ENCODE assay signal across 35 cellular contexts in genomic region chr10:51326174-51326573, GRCh38.
A peak's percentile ranks its signal among the peaks of the same experiment; 100 is the strongest.
DNase-seq lines count a peak whose midpoint lies in the region; ATAC-seq, FAIRE-seq and TF ChIP-seq lines count a peak whose summit lies in the region.
"Had no signal": no experiment of that assay in that cellular context is flagged by ENCODE, and none has a peak within 500 bp of the region (broad histone marks: within the 10 kb centered on the region; RNA-seq: fewer than 3 reads in every experiment).

No MANE protein-coding gene starts in this region.

- peaks cover 36% of the 10 kb centered on the region for H3K9me3 Mint-ChIP-seq in mesothelial cell of epicardium
- H3K9me3 Mint-ChIP-seq in activated CD4-positive, alpha-beta memory T cell treated with anti-CD3 and anti-CD28 coated beads, Interleukin-2, amount 10 ng/mL, durations not matched to agents 7 days and 5 days, result no peaks in the 10 kb centered on the region

- no peak for TF ChIP-seq RAD21 in SK-N-SH (IDR thresholded peaks at IDR 0.05; ENCODE audit: low read length)

- H3K9me2 ChIP-seq in SK-N-SH, result no peaks in the 10 kb centered on the region

- no peak for DNase-seq in SK-N-SH
- no peak for DNase-seq in mesothelial cell of epicardium (ENCODE audit: low spot score in 2 of 2, unreplicated experiment in 2 of 2)
- no peak for DNase-seq in activated CD4-positive, alpha-beta memory T cell treated with anti-CD3 and anti-CD28 coated beads, Interleukin-2, amount 10 ng/mL, durations not matched to agents 7 days and 5 days
- DNase-seq in effector CD8-positive, alpha-beta T cell (lab: John Stamatoyannopoulos, UW), result no peak
- DNase-seq in GM12891 (ENCODE audit: insufficient read length, low spot score), result no peak
- DNase-seq: 8988T; ACHN; AML-193; BE2C; C1 segment of cervical spinal cord; Caco-2; Calu3; CD4-positive, alpha-beta memory T cell; CD4-positive, alpha-beta T cell; CD4-positive, CD25-positive, alpha-beta regulatory T cell; CD8-positive, alpha-beta memory T cell; CD8-positive, alpha-beta T cell; COR-L47; DMS 273 treated with DMSO at 0.1 percent for 48 hours; DMS153; DMS53; DMS79; DMS79 treated with DMSO at 0.1 percent for 48 hours; DND-41; EL had no signal

- H3K27ac ChIP-seq in SK-N-SH (ENCODE audit: low read depth in 2 of 2, low read length in 1 of 2), result no peak overlapping the region
- H3K27ac ChIP-seq: 22Rv1; A549; BLaER1; BLaER1 treated with 17β-estradiol and CSF1 and Interleukin-3, amounts not matched to agents 10 nM and 100 nM; C4-2B had no signal

- no peak overlapping the region for H2AFZ ChIP-seq in SK-N-SH (ENCODE audit: low read depth)

- H3K9ac ChIP-seq in SK-N-SH, result no peak overlapping the region
- H3K9ac ChIP-seq: BLaER1; BLaER1 treated with 17β-estradiol and CSF1 and Interleukin-3, amounts not matched to agents 10 nM and 100 nM had no signal

- H3F3A ChIP-seq in SK-N-SH (replicated peaks; ENCODE audit: insufficient read depth), result no peaks in the 10 kb centered on the region

- no peak overlapping the region for H3K4me3 ChIP-seq in SK-N-SH (ENCODE audit: low read depth in 2 of 2, low read length in 1 of 2)
- H3K4me3 ChIP-seq: A549; BLaER1; BLaER1 treated with 17β-estradiol and CSF1 and Interleukin-3, amounts not matched to agents 10 nM and 100 nM had no signal

- no peak for FAIRE-seq in GM12891 (lab: Jason Lieb, UNC)
- FAIRE-seq: A204.1, A549, D721Med had no signal

- peaks cover 29% of the 10 kb centered on the region for H3K36me3 Mint-ChIP-seq in mesothelial cell of epicardium
- H3K36me3 Mint-ChIP-seq in activated CD4-positive, alpha-beta memory T cell treated with anti-CD3 and anti-CD28 coated beads, Interleukin-2, amount 10 ng/mL, durations not matched to agents 7 days and 5 days (ENCODE audit: low read depth), result no peaks in the 10 kb centered on the region
- H3K36me3 Mint-ChIP-seq: CD14-positive monocyte; CD4-positive, alpha-beta memory T cell; CD4-positive, CD25-positive, alpha-beta regulatory T cell; CD8-positive, alpha-beta memory T cell; CD8-positive, alpha-beta T cell had no signal

- peaks cover 15% of the 10 kb centered on the region for H3K4me1 Mint-ChIP-seq in mesothelial cell of epicardium
- no peaks in the 10 kb centered on the region for H3K4me1 Mint-ChIP-seq in activated CD4-positive, alpha-beta memory T cell treated with anti-CD3 and anti-CD28 coated beads, Interleukin-2, amount 10 ng/mL, durations not matched to agents 7 days and 5 days
- H3K4me1 Mint-ChIP-seq: B cell; CD14-positive monocyte; CD4-positive, alpha-beta memory T cell; CD4-positive, CD25-positive, alpha-beta regulatory T cell; CD8-positive, alpha-beta memory T cell had no signal

- WGBS in SK-N-SH (ENCODE audit: low lambda C conversion rate), result 72% methylated on average over 1 of the region's 1 CpG

- H3K4me1 ChIP-seq in SK-N-SH (ENCODE audit: control insufficient read depth in 1 of 2, insufficient read depth in 2 of 2, low read depth in 1 of 2, low read length in 1 of 2), result peaks cover 0 to 6% of the 10 kb centered on the region in 2 experiments; a peak in 1 of 4 replicates
- H3K4me1 ChIP-seq: A549; BE2C; BLaER1; BLaER1 treated with 17β-estradiol and CSF1 and Interleukin-3, amounts not matched to agents 10 nM and 100 nM; Caco-2 had no signal

- CTCF ChIA-PET in SK-N-SH (lab: Yijun Ruan, JAX), result interaction anchor here (0.9 kb wide), 1 partner anchor 11 kb away, joined by 3 read pairs; no protein-coding TSS in a partner anchor
- CTCF ChIA-PET in activated CD4-positive, alpha-beta memory T cell treated with anti-CD3 and anti-CD28 coated beads, Interleukin-2, amount 10 ng/mL, durations not matched to agents 7 days and 5 days (lab: Charles Lee), result no interaction called here

- H3K79me2 ChIP-seq in SK-N-SH (ENCODE audit: insufficient read depth), result no peaks in the 10 kb centered on the region

- POLR2A ChIA-PET in SK-N-SH (lab: Yijun Ruan, JAX), result no interaction called here
- POLR2A ChIA-PET in activated CD4-positive, alpha-beta memory T cell treated with anti-CD3 and anti-CD28 coated beads, Interleukin-2, amount 10 ng/mL, durations not matched to agents 7 days and 5 days (lab: Charles Lee), result no interaction called here

- H3K27ac Mint-ChIP-seq in mesothelial cell of epicardium, result peak overlapping the region; percentile 16
- H3K27ac Mint-ChIP-seq in activated CD4-positive, alpha-beta memory T cell treated with anti-CD3 and anti-CD28 coated beads, Interleukin-2, amount 10 ng/mL, durations not matched to agents 7 days and 5 days, result no peak overlapping the region
- H3K27ac Mint-ChIP-seq: B cell; CD14-positive monocyte; CD4-positive, alpha-beta memory T cell; CD4-positive, alpha-beta T cell; CD4-positive, CD25-positive, alpha-beta regulatory T cell; CD8-positive, alpha-beta T cell had no signal

- no peak overlapping the region for H3K4me2 ChIP-seq in SK-N-SH
- H3K4me2 ChIP-seq: A549; BLaER1; BLaER1 treated with 17β-estradiol and CSF1 and Interleukin-3, amounts not matched to agents 10 nM and 100 nM had no signal

- no peak overlapping the region for H3K4me3 Mint-ChIP-seq in mesothelial cell of epicardium
- H3K4me3 Mint-ChIP-seq in activated CD4-positive, alpha-beta memory T cell treated with anti-CD3 and anti-CD28 coated beads, Interleukin-2, amount 10 ng/mL, durations not matched to agents 7 days and 5 days, result no peak overlapping the region
- H3K4me3 Mint-ChIP-seq: B cell; CD14-positive monocyte; CD4-positive, alpha-beta memory T cell; CD4-positive, alpha-beta T cell; CD4-positive, CD25-positive, alpha-beta regulatory T cell; CD8-positive, alpha-beta memory T cell; CD8-positive, alpha-beta T cell had no signal

- no peaks in the 10 kb centered on the region for H3K27me3 Mint-ChIP-seq in mesothelial cell of epicardium (ENCODE audit: low read depth)
- H3K27me3 Mint-ChIP-seq in activated CD4-positive, alpha-beta memory T cell treated with anti-CD3 and anti-CD28 coated beads, Interleukin-2, amount 10 ng/mL, durations not matched to agents 7 days and 5 days, result no peaks in the 10 kb centered on the region
- H3K27me3 Mint-ChIP-seq: B cell; CD4-positive, alpha-beta memory T cell; CD4-positive, alpha-beta T cell; CD4-positive, CD25-positive, alpha-beta regulatory T cell; CD8-positive, alpha-beta memory T cell had no signal

- no peak for TF ChIP-seq POLR2A in GM12891 (IDR thresholded peaks at IDR 0.05; ENCODE audit: low read depth, low read length)

- no peak for TF ChIP-seq EP300 in SK-N-SH (IDR thresholded peaks at IDR 0.05; ENCODE audit: borderline replicate concordance in 1 of 2, low read depth in 1 of 2, low read length in 1 of 2)

- ATAC-seq in SK-N-SH treated with all-trans-retinoic acid at 6 μM for 48 hours, result no peak
- ATAC-seq: A549; CD8-positive, alpha-beta T cell had no signal

- TF ChIP-seq CTCF in SK-N-SH (IDR thresholded peaks at IDR 0.05) (no peak), mesothelial cell of epicardium (IDR thresholded peaks at IDR 0.05; ENCODE audit: unreplicated experiment) (no peak)

- H4K20me1 ChIP-seq in SK-N-SH (ENCODE audit: insufficient read depth), result no peaks in the 10 kb centered on the region
- H4K20me1 ChIP-seq: BLaER1; BLaER1 treated with 17β-estradiol and CSF1 and Interleukin-3, amounts not matched to agents 10 nM and 100 nM had no signal

- H3K27me3 ChIP-seq in SK-N-SH (ENCODE audit: insufficient read depth), result no peaks in the 10 kb centered on the region
- H3K27me3 ChIP-seq: BE2C; BLaER1; BLaER1 treated with 17β-estradiol and CSF1 and Interleukin-3, amounts not matched to agents 10 nM and 100 nM had no signal

- H3K9me3 ChIP-seq in SK-N-SH, result no peaks in the 10 kb centered on the region
- H3K9me3 ChIP-seq: A549; BE2C; BLaER1; BLaER1 treated with 17β-estradiol and CSF1 and Interleukin-3, amounts not matched to agents 10 nM and 100 nM; Caco-2 had no signal

- H3K36me3 ChIP-seq in SK-N-SH (replicated peaks in 1 of 2; ENCODE audit: control insufficient read depth in 1 of 2, insufficient read depth in 2 of 2, low read length in 1 of 2), result no peaks in the 10 kb centered on the region
- H3K36me3 ChIP-seq: BE2C; BLaER1; BLaER1 treated with 17β-estradiol and CSF1 and Interleukin-3, amounts not matched to agents 10 nM and 100 nM had no signal

TF ChIP-seq in GM12891, 5 proteins besides CTCF, POLR2A, EP300 and RAD21:
- no peak for TF ChIP-seq PAX5 (IDR thresholded peaks at IDR 0.05; ENCODE audit: insufficient read depth, low read length, severe bottlenecking)
- TF ChIP-seq TAF1 (IDR thresholded peaks at IDR 0.05; ENCODE audit: low read depth, low read length), result no peak
- no peak for TF ChIP-seq POLR2AphosphoS5 (IDR thresholded peaks at IDR 0.05; ENCODE audit: low read depth, low read length)
- no peak for TF ChIP-seq POU2F2 (IDR thresholded peaks at IDR 0.05; ENCODE audit: low read depth, low read length)
- no peak for TF ChIP-seq SPI1 (IDR thresholded peaks at IDR 0.05; ENCODE audit: low read depth, low read length)
